Comparison of ENCODE assay signal across 8 cellular contexts in genomic region chr12:4320287-4320858, GRCh38. TPM values are rescaled to one million over a fixed set of nuclear protein-coding genes. Genes with fewer than 3 reads are reported as not detected.
A peak's percentile ranks its signal among the peaks of the same experiment; 100 is the strongest.
DNase-seq lines count a peak whose midpoint lies in the region; ATAC-seq, FAIRE-seq and TF ChIP-seq lines count a peak whose summit lies in the region.

No MANE protein-coding gene starts in this region.

- H3K4me2 ChIP-seq in A549 = peak overlapping the region; percentile 99

- no peak for TF ChIP-seq POLR2A in A549 (IDR thresholded peaks at IDR 0.05; ENCODE audit: low read length)

- H3K27ac ChIP-seq in A549 (peak overlapping the region; percentile 84 to 89), substantia nigra (ENCODE audit: low read depth, low read length, poor library complexity, severe bottlenecking) (peak overlapping the region; percentile 73)

- DNase-seq in A549 (ENCODE audit: low read depth in 1 of 2, low spot score in 1 of 2) (peak in 1 of 2 experiments; percentile 25), immature natural killer cell (no peak), substantia nigra (lab: John Stamatoyannopoulos, UW) (peak in 3 of 49 donors; percentile 38 to 73 (median 42)), SKM-1 (lab: John Stamatoyannopoulos, UW; ENCODE audit: unreplicated experiment) (no peak), globus pallidus (ENCODE audit: low spot score) (no peak)
- DNase-seq in activated naive CD8-positive, alpha-beta T cell treated with anti-CD3 and anti-CD28 coated beads for 36 hours = no peak

- no peaks in the 10 kb centered on the region for H3K9me3 ChIP-seq in A549

- H3K4me1 ChIP-seq in A549 = peaks cover 13% of the 10 kb centered on the region

- peaks cover 9% of the 10 kb centered on the region for H3K36me3 Mint-ChIP-seq in activated naive CD8-positive, alpha-beta T cell treated with anti-CD3 and anti-CD28 coated beads for 36 hours
- no peaks in the 10 kb centered on the region for H3K36me3 Mint-ChIP-seq in immature natural killer cell

- H3K4me1 Mint-ChIP-seq in activated naive CD8-positive, alpha-beta T cell treated with anti-CD3 and anti-CD28 coated beads for 36 hours = peaks cover 33% of the 10 kb centered on the region
- H3K4me1 Mint-ChIP-seq in immature natural killer cell = peaks cover 31 to 46% of the 10 kb centered on the region in 2 donors

- H3K27ac Mint-ChIP-seq in activated naive CD8-positive, alpha-beta T cell treated with anti-CD3 and anti-CD28 coated beads for 36 hours = peak overlapping the region; percentile 87
- peak overlapping the region; percentile 85 to 96 (median 92) for H3K27ac Mint-ChIP-seq in immature natural killer cell

- FAIRE-seq in A549 (lab: Jason Lieb, UNC) = no peak

- H3K4me3 ChIP-seq in A549 = peak overlapping the region; percentile 80

- TF ChIP-seq EP300 in A549 (IDR thresholded peaks at IDR 0.05) = no peak

- TF ChIP-seq CTCF in A549 (IDR thresholded peaks at IDR 0.05) = no peak

- H3K4me3 Mint-ChIP-seq in activated naive CD8-positive, alpha-beta T cell treated with anti-CD3 and anti-CD28 coated beads for 36 hours = peak overlapping the region; percentile 86
- peak overlapping the region; percentile 89 to 96 (median 90) for H3K4me3 Mint-ChIP-seq in immature natural killer cell

- no peaks in the 10 kb centered on the region for H3K27me3 Mint-ChIP-seq in activated naive CD8-positive, alpha-beta T cell treated with anti-CD3 and anti-CD28 coated beads for 36 hours
- H3K27me3 Mint-ChIP-seq in immature natural killer cell (ENCODE audit: low read depth in 3 of 3) = peaks cover 11 to 12% (median 11%) of the 10 kb centered on the region in 3 donors

- CTCF ChIA-PET in A549 (lab: Yijun Ruan, JAX) = no interaction called here

- no peaks in the 10 kb centered on the region for H3K9me3 Mint-ChIP-seq in activated naive CD8-positive, alpha-beta T cell treated with anti-CD3 and anti-CD28 coated beads for 36 hours
- no peaks in the 10 kb centered on the region for H3K9me3 Mint-ChIP-seq in immature natural killer cell

- ATAC-seq in A549 = peak; percentile 68
- ATAC-seq in GM19025 (IDR thresholded peaks at IDR 0.05; ENCODE audit: low read depth, unreplicated experiment) = peak; percentile 28
- peak; percentile 35 for ATAC-seq in HG03139 (IDR thresholded peaks at IDR 0.05; ENCODE audit: unreplicated experiment)

- 6% methylated on average over 18 of the region's 18 CpGs for WGBS in A549 (ENCODE audit: missing lambda C conversion rate)

- POLR2A ChIA-PET in A549 (lab: Yijun Ruan, JAX) = interaction anchor here (1.1 to 1.3 kb wide), 2 partner anchors 12 to 43 kb away, joined by 3 to 6 read pairs; no protein-coding TSS in a partner anchor

- no peak for TF ChIP-seq RAD21 in A549 (conservative IDR thresholded peaks at IDR 0.05 in 1 of 2, IDR thresholded peaks at IDR 0.05 in 1 of 2)

TF ChIP-seq in A549, 52 proteins besides CTCF, POLR2A, EP300 and RAD21:
- TF ChIP-seq PHF8 (IDR thresholded peaks at IDR 0.05; ENCODE audit: borderline replicate concordance, low read depth) (peak; percentile 64), RFX5 (IDR thresholded peaks at IDR 0.05) (no peak), CHD2 (IDR thresholded peaks at IDR 0.05; ENCODE audit: low read length, partially characterized antibody) (peak; percentile 7), MYC (IDR thresholded peaks at IDR 0.05; ENCODE audit: borderline replicate concordance, low read length) (0 out of 2 replicates have a peak, but pooled peaks have one; percentile 20), TFCP2L1 (CRISPR knock-in tag; IDR thresholded peaks at IDR 0.05) (no peak)

RNA-seq across cellular contexts. Expression of gene TIGAR, which starts 0.6 kb away (rescaled TPM):
- 30.0 and 50.9 TPM in 2 replicates for polyA plus RNA-seq in A549 (2011; rRNA removed)
- polyA plus RNA-seq in A549 (2012; cell fraction: cytosol; rRNA removed) = 8.5 and 9.0 TPM in 2 replicates
- 2.1 and 6.6 TPM in 2 replicates for polyA plus RNA-seq in A549 (2012; cell fraction: nucleus; rRNA removed)
- polyA plus RNA-seq in A549 (2017; fragmentation: RNase III; extraction: RNeasy Plus Mini Kit Qiagen cat#74134 plus additional on column Dnase treatment) = 24.5 to 30.6 TPM (median 25.2 TPM) in 3 replicates
- polyA minus RNA-seq in A549 (2011; rRNA and poly(A)+ RNA removed) = 6.3 and 7.7 TPM in 2 replicates
- total RNA-seq in activated naive CD8-positive, alpha-beta T cell treated with anti-CD3 and anti-CD28 coated beads for 36 hours = 10 to 100 TPM; 14.0 to 15.8 TPM
- 1 to 10 TPM; 2.1 to 8.9 (median 4.3) TPM for polyA plus RNA-seq in immature natural killer cell

RNA-seq across cellular contexts. Expression of gene CCND2, which starts 46.8 kb away (rescaled TPM):
- polyA plus RNA-seq in A549 (2011; rRNA removed) = 0.18 and 0.20 TPM in 2 replicates
- polyA plus RNA-seq in A549 (2012; cell fraction: cytosol; rRNA removed) = 0.01 TPM in 1 of 2 replicates, not detected in the other
- polyA plus RNA-seq in A549 (2012; cell fraction: nucleus; rRNA removed) = not detected in 2 replicates
- not detected in 3 replicates for polyA plus RNA-seq in A549 (2017; fragmentation: RNase III; extraction: RNeasy Plus Mini Kit Qiagen cat#74134 plus additional on column Dnase treatment)
- 0.37 and 0.78 TPM in 2 replicates for polyA minus RNA-seq in A549 (2011; rRNA and poly(A)+ RNA removed)
- total RNA-seq in activated naive CD8-positive, alpha-beta T cell treated with anti-CD3 and anti-CD28 coated beads for 36 hours = 100 to 1,000 TPM; 749 TPM
- polyA plus RNA-seq in immature natural killer cell = 10 to 100 TPM; 47.5 to 83.3 (median 71.4) TPM

RNA-seq across cellular contexts. Expression of gene FGF23, which starts 59.1 kb away (rescaled TPM):
- polyA plus RNA-seq in A549 (2011; rRNA removed) (not detected in 2 replicates), A549 (2017; fragmentation: RNase III; extraction: RNeasy Plus Mini Kit Qiagen cat#74134 plus additional on column Dnase treatment) (not detected in 3 replicates), immature natural killer cell (not detected)
- not detected in 2 replicates for polyA plus RNA-seq in A549 (2012; cell fraction: cytosol; rRNA removed)
- polyA plus RNA-seq in A549 (2012; cell fraction: nucleus; rRNA removed) = not detected in 2 replicates
- not detected in 2 replicates for polyA minus RNA-seq in A549 (2011; rRNA and poly(A)+ RNA removed)
- total RNA-seq in activated naive CD8-positive, alpha-beta T cell treated with anti-CD3 and anti-CD28 coated beads for 36 hours = not detected

Comparison
In these comparisons a context has a peak if more than half of its experiments do, and no peak if none do; other contexts are left out.
1. RNA of gene CCND2, which starts 46.8 kb away (polyA plus RNA-seq): 47.5 to 83.3 TPM in immature natural killer cell; 0.01 to 0.20 TPM in A549; every median in the first group is over 10 times any median in the second.
2. Peak in every context shown above with its lines, with median percentiles within 50 percentile points of each other: ATAC-seq.